In genomic region chr16:88605186-88606145, GRCh38 we compare ENCODE assay signal across 21 cellular contexts. TPM values are rescaled to one million over a fixed set of nuclear protein-coding genes. Genes with fewer than 3 reads are reported as not detected.
"Had no signal": no experiment of that assay in that cellular context is flagged by ENCODE, and none has a peak within 500 bp of the region (broad histone marks: within the 10 kb centered on the region; RNA-seq: fewer than 3 reads in every experiment).

No MANE protein-coding gene starts in this region.

- H3K9me3 ChIP-seq: adrenal gland, MG63, Peyer's patch had no signal

- DNase-seq: activated CD4-positive, alpha-beta T cell treated with anti-CD3 and anti-CD28 coated beads for 48 hours; activated CD4-positive, alpha-beta T cell treated with anti-CD3 and anti-CD28 coated beads, Interleukin-2, amount 50 U/mL, for 4 hours; activated CD4-positive, CD25-positive, alpha-beta regulatory T cell treated with anti-CD3 and anti-CD28 coated beads, Interleukin-2, amount 50 U/mL, for 72 hours; activated CD8-positive, alpha-beta memory T cell treated with anti-CD3 and anti-CD28 coated beads, Interleukin-2, amount 50 U/mL, for 48 hours; activated CD8-positive, alpha-beta T cell treated with anti-CD3 and anti-CD28 coated beads, Interleukin-2, amount 10 ng/mL, durations not matched to agents 7 days and 5 days; activated naive CD4-positive, alpha-beta T cell treated with anti-CD3 and anti-CD28 coated beads, Interleukin-2, amount 50 U/mL, for 16 hours; activated naive CD8-positive, alpha-beta T cell treated with anti-CD3 and anti-CD28 coated beads, Interleukin-2, amount 10 ng/mL, durations not matched to agents 7 days and 5 days; activated T-cell treated with anti-CD3 and anti-CD28 coated beads, Interleukin-2, amount 50 U/mL, for 1 hour; adrenal gland; MG63; MV-4-11; NCI-H1105 treated with DMSO at 0.1 percent for 48 hours; NCI-H1436 treated with DMSO at 0.1 percent for 48 hours; NCI-H187; NCI-H2081; NCI-H524; Peyer's patch; SHP77 treated with DMSO at 0.1 percent for 48 hours had no signal

- H3K4me1 ChIP-seq: Peyer's patch had no signal

- ATAC-seq: activated CD8-positive, alpha-beta T cell treated with anti-CD3 and anti-CD28 coated beads, Interleukin-2, amount 10 ng/mL, durations not matched to agents 7 days and 5 days; WTC11 had no signal

- H3K4me3 ChIP-seq: adrenal gland, MG63, Peyer's patch had no signal

- H3K27me3 ChIP-seq: adrenal gland, MG63, Peyer's patch had no signal

- H3K27ac ChIP-seq: adrenal gland, Peyer's patch, RWPE1 had no signal

RNA-seq across cellular contexts. Expression of gene IL17C, which starts 32.9 kb away (rescaled TPM):
- total RNA-seq: adrenal gland, Peyer's patch, SK-MEL-5 had no signal
- polyA plus RNA-seq: adrenal gland had no signal
